Comparison of ENCODE assay signal across 8 cellular contexts in the genomic region with DNA sequence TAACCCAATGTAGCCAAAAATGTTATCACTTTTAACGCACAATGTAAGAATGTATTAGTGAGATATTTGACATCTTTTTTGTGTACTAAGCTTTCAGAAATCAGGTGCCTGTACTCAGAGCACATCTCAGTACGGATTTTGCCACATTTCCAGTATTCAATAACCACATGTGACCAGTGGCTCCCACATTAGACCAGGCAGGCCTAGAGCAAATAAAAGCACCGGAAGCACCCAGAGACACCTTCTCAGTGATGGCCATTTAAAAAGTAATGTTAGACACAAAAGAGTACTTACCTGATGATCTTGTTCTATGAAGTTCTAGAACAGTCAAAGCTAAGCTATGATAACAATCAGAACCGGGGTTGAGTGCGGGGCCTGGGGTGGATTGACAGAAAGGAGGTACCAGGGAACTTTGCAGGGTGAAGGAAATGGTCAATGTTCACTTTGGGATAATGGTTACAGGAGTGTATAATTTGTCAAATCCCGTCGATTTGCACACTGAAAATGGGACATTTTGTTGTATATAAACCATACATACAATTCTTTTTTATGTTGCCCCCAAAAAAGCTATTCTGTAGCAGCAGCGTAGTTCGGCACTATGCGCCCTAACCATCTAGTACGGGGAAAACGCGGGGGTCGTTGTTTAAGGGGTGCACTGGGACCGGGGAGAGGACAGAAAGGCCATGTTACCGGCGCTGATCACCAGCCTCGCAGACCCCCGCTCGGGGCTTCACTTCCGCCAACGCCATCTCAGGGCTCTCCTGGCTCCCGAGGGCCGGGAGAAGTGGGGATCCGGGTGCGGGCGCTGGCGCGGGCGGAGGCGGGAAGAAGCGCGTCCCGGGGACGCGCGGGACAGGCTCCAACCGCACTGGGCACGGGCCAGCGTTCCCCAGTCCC. TPM values are rescaled to one million over a fixed set of nuclear protein-coding genes. Genes with fewer than 3 reads are reported as not detected.
DNase-seq lines count a peak whose midpoint lies in the region; ATAC-seq lines count a peak whose summit lies in the region.

No MANE protein-coding gene starts in this region.

- H3K4me1 Mint-ChIP-seq in activated naive CD8-positive, alpha-beta T cell treated with anti-CD3 and anti-CD28 coated beads, Interleukin-2, amount 50 U/mL, for 24 hours = peaks cover 17% of the 10 kb centered on the region
- peaks cover 9 to 15% of the 10 kb centered on the region in 2 donors for H3K4me1 Mint-ChIP-seq in immature natural killer cell
- H3K4me1 Mint-ChIP-seq in stimulated activated effector memory CD8-positive, alpha-beta T cell treated with anti-CD3 and anti-CD28 coated beads, Interleukin-12 subunit alpha, Interleukin-12 subunit beta, amount 100 ng/mL, for 72 hours = no peaks in the 10 kb centered on the region

- ATAC-seq in GM18502 (IDR thresholded peaks at IDR 0.05; ENCODE audit: poor library complexity, unreplicated experiment) (peak; percentile 13), HG03342 (IDR thresholded peaks at IDR 0.05; ENCODE audit: unreplicated experiment) (peak; percentile 14), HG02885 (IDR thresholded peaks at IDR 0.05; ENCODE audit: poor library complexity, unreplicated experiment) (no peak), HG03571 (IDR thresholded peaks at IDR 0.05; ENCODE audit: unreplicated experiment) (no peak)
- ATAC-seq in activated naive CD8-positive, alpha-beta T cell treated with anti-CD3 and anti-CD28 coated beads, Interleukin-2, amount 50 U/mL, for 24 hours = no peak
- ATAC-seq in stimulated activated effector memory CD8-positive, alpha-beta T cell treated with anti-CD3 and anti-CD28 coated beads, Interleukin-12 subunit alpha, Interleukin-12 subunit beta, amount 100 ng/mL, for 72 hours = no peak

- no peaks in the 10 kb centered on the region for H3K27me3 ChIP-seq in ACC112 (ENCODE audit: insufficient read depth, low read length)

- H3K36me3 ChIP-seq in ACC112 (ENCODE audit: insufficient read depth, low read length) = no peaks in the 10 kb centered on the region

- peak overlapping the region; percentile 93 for H2AFZ ChIP-seq in ACC112 (ENCODE audit: low read length, unreplicated experiment)

- no peak overlapping the region for H3K27ac ChIP-seq in ACC112 (ENCODE audit: low read depth, low read length)

- H3K27me3 Mint-ChIP-seq in activated naive CD8-positive, alpha-beta T cell treated with anti-CD3 and anti-CD28 coated beads, Interleukin-2, amount 50 U/mL, for 24 hours = no peaks in the 10 kb centered on the region
- H3K27me3 Mint-ChIP-seq in immature natural killer cell (ENCODE audit: low read depth in 3 of 3) = peaks cover 3 to 18% (median 18%) of the 10 kb centered on the region in 3 donors

- peaks cover 8% of the 10 kb centered on the region for H3K79me2 ChIP-seq in ACC112 (ENCODE audit: control insufficient read depth, insufficient read depth, low read length, unreplicated experiment)

- no peaks in the 10 kb centered on the region for H3K36me3 Mint-ChIP-seq in activated naive CD8-positive, alpha-beta T cell treated with anti-CD3 and anti-CD28 coated beads, Interleukin-2, amount 50 U/mL, for 24 hours (ENCODE audit: low read depth)
- H3K36me3 Mint-ChIP-seq in immature natural killer cell = no peaks in the 10 kb centered on the region
- no peaks in the 10 kb centered on the region for H3K36me3 Mint-ChIP-seq in stimulated activated effector memory CD8-positive, alpha-beta T cell treated with anti-CD3 and anti-CD28 coated beads, Interleukin-12 subunit alpha, Interleukin-12 subunit beta, amount 100 ng/mL, for 72 hours

- DNase-seq in activated naive CD8-positive, alpha-beta T cell treated with anti-CD3 and anti-CD28 coated beads, Interleukin-2, amount 50 U/mL, for 24 hours = peak; percentile 11
- DNase-seq in immature natural killer cell = peak in 1 of 3 donors; percentile 11
- no peak for DNase-seq in stimulated activated effector memory CD8-positive, alpha-beta T cell treated with anti-CD3 and anti-CD28 coated beads, Interleukin-12 subunit alpha, Interleukin-12 subunit beta, amount 100 ng/mL, for 72 hours (ENCODE audit: low spot score in 2 of 2)

- peaks cover 5% of the 10 kb centered on the region for H3K4me1 ChIP-seq in ACC112 (ENCODE audit: control insufficient read depth, insufficient read depth, low read length, unreplicated experiment)

- H3K9me3 Mint-ChIP-seq in activated naive CD8-positive, alpha-beta T cell treated with anti-CD3 and anti-CD28 coated beads, Interleukin-2, amount 50 U/mL, for 24 hours = no peaks in the 10 kb centered on the region
- H3K9me3 Mint-ChIP-seq in immature natural killer cell = peaks cover 0 to 1% (median 0%) of the 10 kb centered on the region in 6 donors
- H3K9me3 Mint-ChIP-seq in stimulated activated effector memory CD8-positive, alpha-beta T cell treated with anti-CD3 and anti-CD28 coated beads, Interleukin-12 subunit alpha, Interleukin-12 subunit beta, amount 100 ng/mL, for 72 hours = no peaks in the 10 kb centered on the region

- H3K4me3 ChIP-seq in ACC112 (ENCODE audit: low read depth, low read length) = peak overlapping the region; percentile 88

- H3K4me3 Mint-ChIP-seq in activated naive CD8-positive, alpha-beta T cell treated with anti-CD3 and anti-CD28 coated beads, Interleukin-2, amount 50 U/mL, for 24 hours = peak overlapping the region; percentile 80
- H3K4me3 Mint-ChIP-seq in immature natural killer cell = peak overlapping the region; percentile 78 to 88 (median 80)
- H3K4me3 Mint-ChIP-seq in stimulated activated effector memory CD8-positive, alpha-beta T cell treated with anti-CD3 and anti-CD28 coated beads, Interleukin-12 subunit alpha, Interleukin-12 subunit beta, amount 100 ng/mL, for 72 hours = peak overlapping the region; percentile 78

- H3K27ac Mint-ChIP-seq in activated naive CD8-positive, alpha-beta T cell treated with anti-CD3 and anti-CD28 coated beads, Interleukin-2, amount 50 U/mL, for 24 hours = peak overlapping the region; percentile 60
- H3K27ac Mint-ChIP-seq in immature natural killer cell = peak overlapping the region; percentile 68 to 89 (median 87)
- peak overlapping the region; percentile 64 for H3K27ac Mint-ChIP-seq in stimulated activated effector memory CD8-positive, alpha-beta T cell treated with anti-CD3 and anti-CD28 coated beads, Interleukin-12 subunit alpha, Interleukin-12 subunit beta, amount 100 ng/mL, for 72 hours

RNA-seq across cellular contexts. Expression of a gene that starts 1.0 kb away (rescaled TPM):
- polyA plus RNA-seq in immature natural killer cell = 1 to 10 TPM; 1.1 to 5.7 (median 4.5) TPM

RNA-seq across cellular contexts. Expression of a gene that starts 7.9 kb away (rescaled TPM):
- 10 to 100 TPM; 18.7 to 33.4 (median 28.8) TPM for polyA plus RNA-seq in immature natural killer cell

Comparison
In these comparisons a context has a peak if more than half of its experiments do, and no peak if none do; other contexts are left out.
1. ATAC-seq: peak in GM18502 (single experiment) and HG03342 (single experiment); none in activated naive CD8-positive, alpha-beta T cell treated with anti-CD3 and anti-CD28 coated beads, Interleukin-2, amount 50 U/mL, for 24 hours (single experiment), stimulated activated effector memory CD8-positive, alpha-beta T cell treated with anti-CD3 and anti-CD28 coated beads, Interleukin-12 subunit alpha, Interleukin-12 subunit beta, amount 100 ng/mL, for 72 hours (single experiment), HG02885 (single experiment) and HG03571 (single experiment).
2. Peak in every context shown above with its lines, with median percentiles within 50 percentile points of each other: H3K27ac Mint-ChIP-seq and H3K4me3 Mint-ChIP-seq.